In genomic region chr20:64095927-64096326, GRCh38 we compare ENCODE assay signal across 26 cellular contexts. TPM values are rescaled to one million over a fixed set of nuclear protein-coding genes. Genes with fewer than 3 reads are reported as not detected.
"Had no signal": no experiment of that assay in that cellular context is flagged by ENCODE, and none has a peak within 500 bp of the region (broad histone marks: within the 10 kb centered on the region; RNA-seq: fewer than 3 reads in every experiment).

No MANE protein-coding gene starts in this region.

- H3K27ac ChIP-seq: gastrocnemius medialis, heart right ventricle, left ventricle myocardium inferior, psoas muscle, skin epidermis, suprapubic skin, transverse colon, vagina had no signal

- H3K27me3 ChIP-seq: vagina had no signal

- H3K4me3 Mint-ChIP-seq: activated naive CD8-positive, alpha-beta T cell; neural crest cell; stimulated activated naive CD8-positive, alpha-beta T cell treated with anti-CD3 and anti-CD28 coated beads, Interleukin-15, amount 100 ng/mL, for 72 hours had no signal

- H3K27me3 Mint-ChIP-seq: activated naive CD8-positive, alpha-beta T cell had no signal

- H3K27ac Mint-ChIP-seq: activated naive CD8-positive, alpha-beta T cell; stimulated activated naive CD8-positive, alpha-beta T cell treated with anti-CD3 and anti-CD28 coated beads, Interleukin-15, amount 100 ng/mL, for 72 hours had no signal

- H3K9me3 ChIP-seq: gastrocnemius medialis, heart right ventricle, left ventricle myocardium inferior, psoas muscle, suprapubic skin, transverse colon, vagina had no signal

- H3K4me3 ChIP-seq: gastrocnemius medialis, heart right ventricle, left ventricle myocardium inferior, psoas muscle, skin epidermis, suprapubic skin, transverse colon, vagina had no signal

- DNase-seq: activated CD4-positive, alpha-beta T cell treated with anti-CD3 and anti-CD28 coated beads for 4 hours; activated CD8-positive, alpha-beta memory T cell treated with anti-CD3 and anti-CD28 coated beads for 24 hours; activated CD8-positive, alpha-beta memory T cell treated with anti-CD3 and anti-CD28 coated beads, Interleukin-2, amount 50 U/mL, for 48 hours; activated effector memory CD4-positive, alpha-beta T cell treated with anti-CD3 and anti-CD28 coated beads, Interleukin-2, amount 50 U/mL, for 16 hours; activated T-cell treated with anti-CD3 and anti-CD28 coated beads, Interleukin-2, amount 50 U/mL, for 48 hours; cerebellar nuclear complex; cortex of kidney; erythroblast; gastrocnemius medialis; heart right ventricle; left ventricle myocardium inferior; mammary epithelial cell; psoas muscle; right cardiac atrium; stimulated activated naive CD8-positive, alpha-beta T cell treated with anti-CD3 and anti-CD28 coated beads, Interleukin-15, amount 100 ng/mL, for 72 hours; transverse colon had no signal

- ATAC-seq: gastrocnemius medialis; heart right ventricle; psoas muscle; right cardiac atrium; stimulated activated naive CD8-positive, alpha-beta T cell treated with anti-CD3 and anti-CD28 coated beads, Interleukin-15, amount 100 ng/mL, for 72 hours had no signal

- H3K36me3 ChIP-seq: gastrocnemius medialis, left ventricle myocardium inferior, suprapubic skin, transverse colon, vagina had no signal

RNA-seq across cellular contexts. Expression of gene NPBWR2, which starts 11.4 kb away (rescaled TPM):
- total RNA-seq: bronchial epithelial cell; gastrocnemius medialis; heart right ventricle; kidney epithelial cell; left ventricle myocardium inferior; mammary epithelial cell; myocyte; neural crest cell; osteoblast; psoas muscle; right cardiac atrium; suprapubic skin; T-helper 2 cell treated with Interferon-gamma antibody and Interleukin-4, amounts not matched to agents 100 ng/mL and 5 ng/mL, for 36 hours; transverse colon; vagina had no signal
- polyA plus RNA-seq: heart right ventricle, mammary epithelial cell, psoas muscle, right cardiac atrium had no signal

RNA-seq across cellular contexts. Expression of gene LKAAEAR1, which starts 11.7 kb away (rescaled TPM):
- total RNA-seq: bronchial epithelial cell, gastrocnemius medialis, heart right ventricle, kidney epithelial cell, left ventricle myocardium inferior, neural crest cell, psoas muscle, suprapubic skin, transverse colon, vagina had no signal
- polyA plus RNA-seq: psoas muscle had no signal
